In the genomic region with DNA sequence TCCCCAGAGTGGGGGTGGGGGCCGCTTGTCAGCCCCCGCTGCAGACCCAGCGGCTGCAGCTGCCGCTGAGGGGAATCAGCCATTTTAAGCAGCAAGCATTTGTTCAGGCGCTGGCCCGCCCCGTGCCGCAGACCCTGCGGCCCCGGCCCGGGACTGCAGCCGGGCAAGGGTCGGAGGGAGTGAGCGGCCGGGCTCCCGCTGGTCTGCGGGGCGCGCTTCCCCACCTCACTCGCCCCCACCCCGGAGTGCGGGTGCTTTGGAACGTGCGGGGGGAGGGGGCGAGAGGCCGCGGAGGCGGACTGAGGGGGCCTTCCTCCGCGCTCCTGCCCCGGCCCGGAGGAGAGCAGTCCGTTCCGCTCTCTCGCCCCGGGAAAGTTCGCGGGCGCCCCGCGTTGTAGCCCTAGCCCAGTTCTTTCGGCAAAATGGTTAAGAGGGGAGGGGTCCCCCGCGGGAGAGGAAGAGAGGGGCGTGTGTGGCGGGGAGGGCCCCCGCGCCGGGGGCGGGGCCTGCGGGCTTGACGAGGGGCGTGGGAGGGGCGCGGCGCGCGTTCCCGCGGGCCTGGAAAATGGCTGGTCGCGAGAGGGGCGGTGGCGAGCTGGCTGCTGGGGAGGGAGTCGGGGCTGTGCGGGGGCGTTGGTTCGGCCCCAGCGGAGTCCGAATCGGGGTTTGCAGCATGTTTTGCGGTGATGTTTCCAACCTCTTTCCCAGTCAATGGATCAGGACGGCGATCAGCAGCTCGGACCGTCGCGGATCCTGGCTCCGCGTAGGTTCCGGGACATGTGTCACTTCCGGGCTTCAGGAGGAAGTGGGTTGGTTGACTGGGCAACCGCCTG, we compare ENCODE assay signal across 1 cellular context.
TF ChIP-seq lines count a peak whose summit lies in the region.

No MANE protein-coding gene starts in this region.

TF ChIP-seq in WTC11, 78 proteins besides CTCF, POLR2A, EP300 and RAD21 (continued from another document and continues in another):
- TF ChIP-seq ZNF425 (CRISPR knock-in tag; conservative IDR thresholded peaks at IDR 0.05) (no peak), ETV6 (CRISPR knock-in tag; IDR thresholded peaks at IDR 0.05) (peak; percentile 60; the same call in 1 of the 2 replicates), SP1 (CRISPR knock-in tag; conservative IDR thresholded peaks at IDR 0.05) (peak; percentile 89), CBFB (CRISPR knock-in tag; IDR thresholded peaks at IDR 0.05; ENCODE audit: low read depth) (no peak), TP53 (CRISPR knock-in tag; IDR thresholded peaks at IDR 0.05) (no peak; the same call in 1 of the 2 replicates), ZNF232 (CRISPR knock-in tag; IDR thresholded peaks at IDR 0.05) (no peak), OVOL2 (CRISPR knock-in tag; IDR thresholded peaks at IDR 0.05; ENCODE audit: borderline replicate concordance) (no peak), IRF2 (CRISPR knock-in tag; IDR thresholded peaks at IDR 0.05; ENCODE audit: borderline replicate concordance, low read depth) (no peak), IRF1 (CRISPR knock-in tag; IDR thresholded peaks at IDR 0.05) (no peak), HMGA2 (CRISPR knock-in tag; IDR thresholded peaks at IDR 0.05) (no peak), SMAD4 (CRISPR knock-in tag; IDR thresholded peaks at IDR 0.05) (no peak), MXD4 (CRISPR knock-in tag; IDR thresholded peaks at IDR 0.05; ENCODE audit: borderline replicate concordance) (no peak), TEAD4 (CRISPR knock-in tag; IDR thresholded peaks at IDR 0.05) (no peak), FOXK1 (CRISPR knock-in tag; IDR thresholded peaks at IDR 0.05) (peak; percentile 19; the same call in 1 of the 2 replicates), FOXP4 (CRISPR knock-in tag; IDR thresholded peaks at IDR 0.05) (peak; percentile 16; the same call in 1 of the 2 replicates), SOX15 (CRISPR knock-in tag; IDR thresholded peaks at IDR 0.05) (no peak), KAT7 (CRISPR knock-in tag; IDR thresholded peaks at IDR 0.05; ENCODE audit: borderline replicate concordance) (no peak), FOXP1 (CRISPR knock-in tag; IDR thresholded peaks at IDR 0.05; ENCODE audit: borderline replicate concordance) (peak; percentile 53; the same call in 1 of the 2 replicates), CREM (CRISPR knock-in tag; IDR thresholded peaks at IDR 0.05) (no peak), NFATC4 (CRISPR knock-in tag; IDR thresholded peaks at IDR 0.05) (no peak), FOXJ3 (CRISPR knock-in tag; IDR thresholded peaks at IDR 0.05; ENCODE audit: borderline replicate concordance) (no peak), GABPB1 (CRISPR knock-in tag; IDR thresholded peaks at IDR 0.05) (no peak), ELF4 (CRISPR knock-in tag; IDR thresholded peaks at IDR 0.05; ENCODE audit: low read depth) (no peak), ESRRA (CRISPR knock-in tag; IDR thresholded peaks at IDR 0.05; ENCODE audit: borderline replicate concordance) (no peak)
- TF ChIP-seq, protein P1, sequence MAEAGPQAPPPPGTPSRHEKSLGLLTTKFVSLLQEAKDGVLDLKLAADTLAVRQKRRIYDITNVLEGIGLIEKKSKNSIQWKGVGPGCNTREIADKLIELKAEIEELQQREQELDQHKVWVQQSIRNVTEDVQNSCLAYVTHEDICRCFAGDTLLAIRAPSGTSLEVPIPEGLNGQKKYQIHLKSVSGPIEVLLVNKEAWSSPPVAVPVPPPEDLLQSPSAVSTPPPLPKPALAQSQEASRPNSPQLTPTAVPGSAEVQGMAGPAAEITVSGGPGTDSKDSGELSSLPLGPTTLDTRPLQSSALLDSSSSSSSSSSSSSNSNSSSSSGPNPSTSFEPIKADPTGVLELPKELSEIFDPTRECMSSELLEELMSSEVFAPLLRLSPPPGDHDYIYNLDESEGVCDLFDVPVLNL (CRISPR knock-in tag; IDR thresholded peaks at IDR 0.05; ENCODE audit: borderline replicate concordance, low read depth) = no peak
- TF ChIP-seq, protein P2, sequence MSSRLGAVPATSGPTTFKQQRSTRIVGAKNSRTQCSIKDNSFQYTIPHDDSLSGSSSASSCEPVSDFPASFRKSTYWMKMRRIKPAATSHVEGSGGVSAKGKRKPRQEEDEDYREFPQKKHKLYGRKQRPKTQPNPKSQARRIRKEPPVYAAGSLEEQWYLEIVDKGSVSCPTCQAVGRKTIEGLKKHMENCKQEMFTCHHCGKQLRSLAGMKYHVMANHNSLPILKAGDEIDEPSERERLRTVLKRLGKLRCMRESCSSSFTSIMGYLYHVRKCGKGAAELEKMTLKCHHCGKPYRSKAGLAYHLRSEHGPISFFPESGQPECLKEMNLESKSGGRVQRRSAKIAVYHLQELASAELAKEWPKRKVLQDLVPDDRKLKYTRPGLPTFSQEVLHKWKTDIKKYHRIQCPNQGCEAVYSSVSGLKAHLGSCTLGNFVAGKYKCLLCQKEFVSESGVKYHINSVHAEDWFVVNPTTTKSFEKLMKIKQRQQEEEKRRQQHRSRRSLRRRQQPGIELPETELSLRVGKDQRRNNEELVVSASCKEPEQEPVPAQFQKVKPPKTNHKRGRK (CRISPR knock-in tag; IDR thresholded peaks at IDR 0.05; ENCODE audit: borderline replicate concordance) = no peak
- TF ChIP-seq, protein P3, sequence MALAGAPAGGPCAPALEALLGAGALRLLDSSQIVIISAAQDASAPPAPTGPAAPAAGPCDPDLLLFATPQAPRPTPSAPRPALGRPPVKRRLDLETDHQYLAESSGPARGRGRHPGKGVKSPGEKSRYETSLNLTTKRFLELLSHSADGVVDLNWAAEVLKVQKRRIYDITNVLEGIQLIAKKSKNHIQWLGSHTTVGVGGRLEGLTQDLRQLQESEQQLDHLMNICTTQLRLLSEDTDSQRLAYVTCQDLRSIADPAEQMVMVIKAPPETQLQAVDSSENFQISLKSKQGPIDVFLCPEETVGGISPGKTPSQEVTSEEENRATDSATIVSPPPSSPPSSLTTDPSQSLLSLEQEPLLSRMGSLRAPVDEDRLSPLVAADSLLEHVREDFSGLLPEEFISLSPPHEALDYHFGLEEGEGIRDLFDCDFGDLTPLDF (CRISPR knock-in tag; IDR thresholded peaks at IDR 0.05) = no peak
- TF ChIP-seq, protein P4, sequence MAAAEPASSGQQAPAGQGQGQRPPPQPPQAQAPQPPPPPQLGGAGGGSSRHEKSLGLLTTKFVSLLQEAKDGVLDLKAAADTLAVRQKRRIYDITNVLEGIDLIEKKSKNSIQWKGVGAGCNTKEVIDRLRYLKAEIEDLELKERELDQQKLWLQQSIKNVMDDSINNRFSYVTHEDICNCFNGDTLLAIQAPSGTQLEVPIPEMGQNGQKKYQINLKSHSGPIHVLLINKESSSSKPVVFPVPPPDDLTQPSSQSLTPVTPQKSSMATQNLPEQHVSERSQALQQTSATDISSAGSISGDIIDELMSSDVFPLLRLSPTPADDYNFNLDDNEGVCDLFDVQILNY (CRISPR knock-in tag; IDR thresholded peaks at IDR 0.05) = 0 out of 2 replicates have a peak, but pooled peaks have one; percentile 52
- TF ChIP-seq, protein P5, sequence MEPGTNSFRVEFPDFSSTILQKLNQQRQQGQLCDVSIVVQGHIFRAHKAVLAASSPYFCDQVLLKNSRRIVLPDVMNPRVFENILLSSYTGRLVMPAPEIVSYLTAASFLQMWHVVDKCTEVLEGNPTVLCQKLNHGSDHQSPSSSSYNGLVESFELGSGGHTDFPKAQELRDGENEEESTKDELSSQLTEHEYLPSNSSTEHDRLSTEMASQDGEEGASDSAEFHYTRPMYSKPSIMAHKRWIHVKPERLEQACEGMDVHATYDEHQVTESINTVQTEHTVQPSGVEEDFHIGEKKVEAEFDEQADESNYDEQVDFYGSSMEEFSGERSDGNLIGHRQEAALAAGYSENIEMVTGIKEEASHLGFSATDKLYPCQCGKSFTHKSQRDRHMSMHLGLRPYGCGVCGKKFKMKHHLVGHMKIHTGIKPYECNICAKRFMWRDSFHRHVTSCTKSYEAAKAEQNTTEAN (CRISPR knock-in tag; IDR thresholded peaks at IDR 0.05) = 0 out of 2 replicates have a peak, but pooled peaks have one; percentile 30
- TF ChIP-seq, protein P6, sequence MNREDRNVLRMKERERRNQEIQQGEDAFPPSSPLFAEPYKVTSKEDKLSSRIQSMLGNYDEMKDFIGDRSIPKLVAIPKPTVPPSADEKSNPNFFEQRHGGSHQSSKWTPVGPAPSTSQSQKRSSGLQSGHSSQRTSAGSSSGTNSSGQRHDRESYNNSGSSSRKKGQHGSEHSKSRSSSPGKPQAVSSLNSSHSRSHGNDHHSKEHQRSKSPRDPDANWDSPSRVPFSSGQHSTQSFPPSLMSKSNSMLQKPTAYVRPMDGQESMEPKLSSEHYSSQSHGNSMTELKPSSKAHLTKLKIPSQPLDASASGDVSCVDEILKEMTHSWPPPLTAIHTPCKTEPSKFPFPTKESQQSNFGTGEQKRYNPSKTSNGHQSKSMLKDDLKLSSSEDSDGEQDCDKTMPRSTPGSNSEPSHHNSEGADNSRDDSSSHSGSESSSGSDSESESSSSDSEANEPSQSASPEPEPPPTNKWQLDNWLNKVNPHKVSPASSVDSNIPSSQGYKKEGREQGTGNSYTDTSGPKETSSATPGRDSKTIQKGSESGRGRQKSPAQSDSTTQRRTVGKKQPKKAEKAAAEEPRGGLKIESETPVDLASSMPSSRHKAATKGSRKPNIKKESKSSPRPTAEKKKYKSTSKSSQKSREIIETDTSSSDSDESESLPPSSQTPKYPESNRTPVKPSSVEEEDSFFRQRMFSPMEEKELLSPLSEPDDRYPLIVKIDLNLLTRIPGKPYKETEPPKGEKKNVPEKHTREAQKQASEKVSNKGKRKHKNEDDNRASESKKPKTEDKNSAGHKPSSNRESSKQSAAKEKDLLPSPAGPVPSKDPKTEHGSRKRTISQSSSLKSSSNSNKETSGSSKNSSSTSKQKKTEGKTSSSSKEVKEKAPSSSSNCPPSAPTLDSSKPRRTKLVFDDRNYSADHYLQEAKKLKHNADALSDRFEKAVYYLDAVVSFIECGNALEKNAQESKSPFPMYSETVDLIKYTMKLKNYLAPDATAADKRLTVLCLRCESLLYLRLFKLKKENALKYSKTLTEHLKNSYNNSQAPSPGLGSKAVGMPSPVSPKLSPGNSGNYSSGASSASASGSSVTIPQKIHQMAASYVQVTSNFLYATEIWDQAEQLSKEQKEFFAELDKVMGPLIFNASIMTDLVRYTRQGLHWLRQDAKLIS (CRISPR knock-in tag; IDR thresholded peaks at IDR 0.05; ENCODE audit: borderline replicate concordance) = 0 out of 2 replicates have a peak, but pooled peaks have one; percentile 48
- TF ChIP-seq, protein P7, sequence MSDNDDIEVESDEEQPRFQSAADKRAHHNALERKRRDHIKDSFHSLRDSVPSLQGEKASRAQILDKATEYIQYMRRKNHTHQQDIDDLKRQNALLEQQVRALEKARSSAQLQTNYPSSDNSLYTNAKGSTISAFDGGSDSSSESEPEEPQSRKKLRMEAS (CRISPR knock-in tag; IDR thresholded peaks at IDR 0.05) = peak; percentile 34
- TF ChIP-seq, protein P8, sequence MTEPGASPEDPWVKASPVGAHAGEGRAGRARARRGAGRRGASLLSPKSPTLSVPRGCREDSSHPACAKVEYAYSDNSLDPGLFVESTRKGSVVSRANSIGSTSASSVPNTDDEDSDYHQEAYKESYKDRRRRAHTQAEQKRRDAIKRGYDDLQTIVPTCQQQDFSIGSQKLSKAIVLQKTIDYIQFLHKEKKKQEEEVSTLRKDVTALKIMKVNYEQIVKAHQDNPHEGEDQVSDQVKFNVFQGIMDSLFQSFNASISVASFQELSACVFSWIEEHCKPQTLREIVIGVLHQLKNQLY (CRISPR knock-in tag; IDR thresholded peaks at IDR 0.05) = no peak
- TF ChIP-seq, protein P9, sequence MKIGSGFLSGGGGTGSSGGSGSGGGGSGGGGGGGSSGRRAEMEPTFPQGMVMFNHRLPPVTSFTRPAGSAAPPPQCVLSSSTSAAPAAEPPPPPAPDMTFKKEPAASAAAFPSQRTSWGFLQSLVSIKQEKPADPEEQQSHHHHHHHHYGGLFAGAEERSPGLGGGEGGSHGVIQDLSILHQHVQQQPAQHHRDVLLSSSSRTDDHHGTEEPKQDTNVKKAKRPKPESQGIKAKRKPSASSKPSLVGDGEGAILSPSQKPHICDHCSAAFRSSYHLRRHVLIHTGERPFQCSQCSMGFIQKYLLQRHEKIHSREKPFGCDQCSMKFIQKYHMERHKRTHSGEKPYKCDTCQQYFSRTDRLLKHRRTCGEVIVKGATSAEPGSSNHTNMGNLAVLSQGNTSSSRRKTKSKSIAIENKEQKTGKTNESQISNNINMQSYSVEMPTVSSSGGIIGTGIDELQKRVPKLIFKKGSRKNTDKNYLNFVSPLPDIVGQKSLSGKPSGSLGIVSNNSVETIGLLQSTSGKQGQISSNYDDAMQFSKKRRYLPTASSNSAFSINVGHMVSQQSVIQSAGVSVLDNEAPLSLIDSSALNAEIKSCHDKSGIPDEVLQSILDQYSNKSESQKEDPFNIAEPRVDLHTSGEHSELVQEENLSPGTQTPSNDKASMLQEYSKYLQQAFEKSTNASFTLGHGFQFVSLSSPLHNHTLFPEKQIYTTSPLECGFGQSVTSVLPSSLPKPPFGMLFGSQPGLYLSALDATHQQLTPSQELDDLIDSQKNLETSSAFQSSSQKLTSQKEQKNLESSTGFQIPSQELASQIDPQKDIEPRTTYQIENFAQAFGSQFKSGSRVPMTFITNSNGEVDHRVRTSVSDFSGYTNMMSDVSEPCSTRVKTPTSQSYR (CRISPR knock-in tag; IDR thresholded peaks at IDR 0.05) = peak; percentile 49; the same call in 1 of the 2 replicates
